20 cellular contexts compared by ENCODE assay signal in genomic region chr3:4766716-4767499, GRCh38.
"Had no signal": no experiment of that assay in that cellular context is flagged by ENCODE, and none has a peak within 500 bp of the region (broad histone marks: within the 10 kb centered on the region; RNA-seq: fewer than 3 reads in every experiment).

No MANE protein-coding gene starts in this region.

- H3K4me3 ChIP-seq: coronary artery, dorsolateral prefrontal cortex, gastrocnemius medialis, heart right ventricle, lung, right lobe of liver, stomach, upper lobe of left lung had no signal

- H3K36me3 ChIP-seq: gastrocnemius medialis, neutrophil, right lobe of liver had no signal

- DNase-seq: central memory CD4-positive, alpha-beta T cell; dorsolateral prefrontal cortex; effector CD8-positive, alpha-beta T cell; gastrocnemius medialis; heart right ventricle; hypothalamus; kidney glomerular epithelial cell; mesenchymal stem cell; midbrain; naive thymus-derived CD8-positive, alpha-beta T cell; right lobe of liver; stimulated activated CD4-positive, alpha-beta T cell treated with anti-CD3 and anti-CD28 coated beads, Interleukin-2, amount 100 ng/mL, for 24 hours; stimulated activated CD4-positive, alpha-beta T cell treated with anti-CD3 and anti-CD28 coated beads, Interleukin-4, amount 100 ng/mL, for 4 hours; stimulated activated naive CD4-positive, alpha-beta T cell; stomach; substantia nigra; upper lobe of left lung had no signal

- H3K27ac ChIP-seq: coronary artery, gastrocnemius medialis, neutrophil, right lobe of liver had no signal

- H3K9me3 ChIP-seq: neutrophil had no signal

- H3K27me3 ChIP-seq: dorsolateral prefrontal cortex, gastrocnemius medialis, heart right ventricle, neutrophil, right lobe of liver, stomach, upper lobe of left lung had no signal
